ENCODE assay signal across 8 cellular contexts in the genomic region with DNA sequence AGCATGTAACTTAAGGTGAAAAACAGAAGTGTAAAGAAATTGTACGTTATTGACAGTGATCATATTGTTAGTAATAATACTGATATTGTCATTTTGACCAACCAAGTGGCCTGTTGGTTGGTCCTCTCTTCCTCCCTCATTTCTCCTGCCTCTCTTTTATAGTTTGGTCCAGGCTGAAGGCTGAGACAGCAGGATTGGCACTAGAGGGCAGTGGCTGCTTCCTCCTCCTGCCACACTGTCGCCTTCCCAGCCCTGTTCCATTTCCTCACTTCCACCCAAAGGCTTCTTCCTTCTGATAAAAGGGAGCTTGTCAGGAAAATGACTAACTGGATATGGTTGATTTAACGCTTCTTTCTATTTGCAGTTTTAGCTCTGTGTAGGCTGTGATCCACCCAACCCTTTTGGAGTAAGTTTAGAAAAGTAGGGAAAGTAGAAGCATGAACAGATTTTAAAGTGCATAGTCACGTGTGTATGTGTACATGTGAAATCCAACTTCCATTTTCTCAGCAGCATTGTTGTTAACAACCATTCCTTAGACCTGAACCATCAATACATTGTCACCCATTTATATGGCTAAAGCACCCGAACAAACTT. TPM values are rescaled to one million over a fixed set of nuclear protein-coding genes. Genes with fewer than 3 reads are reported as not detected.
DNase-seq lines count a peak whose midpoint lies in the region.

No MANE protein-coding gene starts in this region.

- peak; percentile 62 for DNase-seq in Daoy (ENCODE audit: low read depth)
- peak; percentile 20 for DNase-seq in NCI-H2227 treated with DMSO at 0.1 percent for 48 hours (lab: John Stamatoyannopoulos, UW)
- peak; percentile 62 for DNase-seq in ecto neural progenitor cell (ENCODE audit: low spot score)
- DNase-seq in mucosa of gallbladder (ENCODE audit: low spot score): peak; percentile 17
- no peak for DNase-seq in KG1 (lab: John Stamatoyannopoulos, UW)
- no peak for DNase-seq in NCI-H1092 treated with DMSO at 0.1 percent for 48 hours (lab: John Stamatoyannopoulos, UW)
- no peak for DNase-seq in activated CD8-positive, alpha-beta memory T cell treated with anti-CD3 and anti-CD28 coated beads, Interleukin-2, amount 50 U/mL, for 48 hours
- DNase-seq in effector CD8-positive, alpha-beta T cell (lab: John Stamatoyannopoulos, UW): no peak

RNA-seq across cellular contexts. Expression of gene PTCD2, which starts 35.6 kb away (rescaled TPM):
- 15.9 and 20.3 TPM in 2 replicates for total RNA-seq in Daoy (2014; rRNA removed; shearing (Covaris generic))
- total RNA-seq in mucosa of gallbladder: 7.7 TPM

RNA-seq across cellular contexts. Expression of gene MRPS27, which starts 35.8 kb away (rescaled TPM):
- total RNA-seq in Daoy (2014; rRNA removed; shearing (Covaris generic)): 91.3 and 117 TPM in 2 replicates
- 35.3 TPM for total RNA-seq in mucosa of gallbladder

Comparison
In these comparisons a context has a peak if more than half of its experiments do, and no peak if none do; other contexts are left out.
1. DNase-seq: peak in Daoy (single experiment), NCI-H2227 treated with DMSO at 0.1 percent for 48 hours (single experiment), ecto neural progenitor cell (single experiment) and mucosa of gallbladder (single experiment); none in KG1 (single experiment), NCI-H1092 treated with DMSO at 0.1 percent for 48 hours (single experiment), activated CD8-positive, alpha-beta memory T cell treated with anti-CD3 and anti-CD28 coated beads, Interleukin-2, amount 50 U/mL, for 48 hours (single experiment) and effector CD8-positive, alpha-beta T cell (single experiment).